Comparison of ENCODE assay signal across 16 cellular contexts in genomic region chr13:95541308-95541707, GRCh38. TPM values are rescaled to one million over a fixed set of nuclear protein-coding genes. Genes with fewer than 3 reads are reported as not detected.
DNase-seq lines count a peak whose midpoint lies in the region; ATAC-seq and TF ChIP-seq lines count a peak whose summit lies in the region.
"Had no signal": no experiment of that assay in that cellular context is flagged by ENCODE, and none has a peak within 500 bp of the region (broad histone marks: within the 10 kb centered on the region; RNA-seq: fewer than 3 reads in every experiment).

No MANE protein-coding gene starts in this region.

- H3K79me2 ChIP-seq in H9 (ENCODE audit: insufficient read depth, low read length) (no peaks in the 10 kb centered on the region), osteoblast (ENCODE audit: insufficient read depth, low read length) (no peaks in the 10 kb centered on the region)

- H3K56ac ChIP-seq in H9 (ENCODE audit: insufficient read length, low read depth, low read length) = no peak overlapping the region

- H3K4me2 ChIP-seq in BLaER1 (peak overlapping the region; percentile 47), H9 (ENCODE audit: insufficient read depth, insufficient read length, low read length) (no peak overlapping the region), osteoblast (ENCODE audit: insufficient read depth, low read length) (no peak overlapping the region)
- H3K4me2 ChIP-seq: PC-9 had no signal

- H2AK5ac ChIP-seq in H9 (ENCODE audit: insufficient read length, low read length) = no peak overlapping the region

- H4K20me1 ChIP-seq in BLaER1 = no peaks in the 10 kb centered on the region
- H4K20me1 ChIP-seq in H9 (ENCODE audit: control insufficient read depth, insufficient read depth, insufficient read length) = no peaks in the 10 kb centered on the region
- no peaks in the 10 kb centered on the region for H4K20me1 ChIP-seq in osteoblast (ENCODE audit: insufficient read depth, low read length)

- no peak overlapping the region for H3K9ac ChIP-seq in BLaER1
- no peak overlapping the region for H3K9ac ChIP-seq in H9 (ENCODE audit: extremely low read depth, insufficient read length, low read length)

- H3K9me3 Mint-ChIP-seq in H9 (no peaks in the 10 kb centered on the region), brain (no peaks in the 10 kb centered on the region)
- H3K9me3 Mint-ChIP-seq: IgD-negative memory B cell had no signal

- H2BK15ac ChIP-seq in H9 (ENCODE audit: low read depth, low read length) = no peak overlapping the region

- H3K9me3 ChIP-seq in BLaER1 = no peaks in the 10 kb centered on the region
- no peaks in the 10 kb centered on the region for H3K9me3 ChIP-seq in H9 (ENCODE audit: control insufficient read depth, low read depth, low read length)
- H3K9me3 ChIP-seq in osteoblast (ENCODE audit: low read depth, low read length) = no peaks in the 10 kb centered on the region
- H3K9me3 ChIP-seq: BE2C had no signal

- no peak overlapping the region for H2BK5ac ChIP-seq in H9 (ENCODE audit: insufficient read length, low read length)

- H3K4me3 ChIP-seq in BLaER1 (no peak overlapping the region), osteoblast (ENCODE audit: insufficient read depth, low read length) (no peak overlapping the region)
- H3K4me3 ChIP-seq: PC-9 had no signal

- H3K23me2 ChIP-seq in H9 (ENCODE audit: insufficient read length, low read depth, low read length, poor library complexity, severe bottlenecking) = no peaks in the 10 kb centered on the region

- H2AFZ ChIP-seq in H9 (ENCODE audit: low read length) (no peak overlapping the region), osteoblast (ENCODE audit: low read length) (peak overlapping the region; percentile 40)
- H2AFZ ChIP-seq: PC-9 had no signal

- H3K27ac ChIP-seq in BLaER1 = no peak overlapping the region
- H3K27ac ChIP-seq in H9 (ENCODE audit: insufficient read length, low read depth, low read length) = no peak overlapping the region
- no peak overlapping the region for H3K27ac ChIP-seq in osteoblast (ENCODE audit: low read depth, low read length)
- H3K27ac ChIP-seq: PC-9 had no signal

- H3K23ac ChIP-seq in H9 (ENCODE audit: insufficient read length, low read depth, low read length) = no peak overlapping the region

- H3K36me3 ChIP-seq in BLaER1 (no peaks in the 10 kb centered on the region), osteoblast (ENCODE audit: insufficient read depth, low read length) (no peaks in the 10 kb centered on the region)
- H3K36me3 ChIP-seq: BE2C had no signal

- H3K14ac ChIP-seq in H9 (ENCODE audit: insufficient read depth, low read length) = no peak overlapping the region

- H2BK20ac ChIP-seq in H9 (ENCODE audit: low read depth, low read length, poor library complexity, severe bottlenecking) = no peak overlapping the region

- no CpG with 5 or more reads among the region's 2 CpGs for WGBS in H9 (ENCODE audit: extremely low coverage, insufficient read length, low lambda C conversion rate)

- no peaks in the 10 kb centered on the region for H3K79me1 ChIP-seq in H9 (ENCODE audit: insufficient read depth, low read depth, low read length, poor library complexity, severe bottlenecking)

- H3K4ac ChIP-seq in H9 (ENCODE audit: low read depth, low read length) = no peak overlapping the region

- TF ChIP-seq CTCF in H9 (conservative IDR thresholded peaks at IDR 0.05) = no peak
- no peak for TF ChIP-seq CTCF in brain (conservative IDR thresholded peaks at IDR 0.05)
- TF ChIP-seq CTCF in osteoblast (IDR thresholded peaks at IDR 0.05; ENCODE audit: extremely low read depth, low read depth, low read length) = no peak

- H3K27ac Mint-ChIP-seq in H9 = peak overlapping the region in 2 of 3 experiments; percentile 41 to 45; a peak in 2 of 7 replicates
- peak overlapping the region; percentile 26 to 88 (median 60) for H3K27ac Mint-ChIP-seq in brain
- H3K27ac Mint-ChIP-seq: IgD-negative memory B cell had no signal

- no peak overlapping the region for H3T11ph ChIP-seq in H9 (ENCODE audit: low read length)

- no peak overlapping the region for H4K8ac ChIP-seq in H9 (replicated peaks; ENCODE audit: insufficient read length, low read depth, low read length)

- H3K4me1 Mint-ChIP-seq in H9 = peaks cover 20 to 27% of the 10 kb centered on the region in 2 experiments
- H3K4me1 Mint-ChIP-seq in brain = peaks cover 29% of the 10 kb centered on the region

- DNase-seq in H9 = no peak
- DNase-seq in osteoblast (ENCODE audit: insufficient read length, low spot score, missing footprints) = no peak
- DNase-seq: BE2C, DMS 273 treated with DMSO at 0.1 percent for 48 hours, NCI-H1105, NCI-H187 treated with DMSO at 0.1 percent for 48 hours, NCI-H748 treated with DMSO at 0.1 percent for 48 hours, PC-9 had no signal

- no peak overlapping the region for H2BK120ac ChIP-seq in H9 (ENCODE audit: low read depth, low read length, poor library complexity, severe bottlenecking)

- peaks cover 9% of the 10 kb centered on the region for H3K4me1 ChIP-seq in BLaER1
- H3K4me1 ChIP-seq in H9 (ENCODE audit: insufficient read depth, low read length) = no peaks in the 10 kb centered on the region
- peaks cover 10% of the 10 kb centered on the region for H3K4me1 ChIP-seq in osteoblast (ENCODE audit: insufficient read depth, low read length)
- H3K4me1 ChIP-seq: BE2C had no signal

- no peak overlapping the region for H4K5ac ChIP-seq in H9 (ENCODE audit: insufficient read length, low read depth, low read length)

- H3K36me3 Mint-ChIP-seq in H9 (ENCODE audit: insufficient read depth in 1 of 3, low read depth in 3 of 3) = no peaks in the 10 kb centered on the region
- no peaks in the 10 kb centered on the region for H3K36me3 Mint-ChIP-seq in brain
- H3K36me3 Mint-ChIP-seq: IgD-negative memory B cell had no signal

- no peak overlapping the region for H2BK12ac ChIP-seq in H9 (ENCODE audit: insufficient read length, low read depth, low read length)

- H3K4me3 Mint-ChIP-seq in H9 (no peak overlapping the region), brain (peak overlapping the region in 3 of 5 experiments; percentile 36 to 45 (median 37))
- H3K4me3 Mint-ChIP-seq: IgD-negative memory B cell had no signal

- ATAC-seq in GM19455 (IDR thresholded peaks at IDR 0.05; ENCODE audit: unreplicated experiment) (no peak), HG03196 (IDR thresholded peaks at IDR 0.05; ENCODE audit: unreplicated experiment) (no peak), HG02870 (IDR thresholded peaks at IDR 0.05; ENCODE audit: unreplicated experiment) (no peak)
- ATAC-seq: SK-N-SH treated with all-trans-retinoic acid at 6 μM for 48 hours had no signal

- H3K18ac ChIP-seq in H9 (ENCODE audit: insufficient read length, low read depth, low read length) = no peak overlapping the region

- no peak overlapping the region for H4K91ac ChIP-seq in H9 (ENCODE audit: insufficient read length, low read depth, low read length)

- H3K27me3 ChIP-seq in BLaER1 (no peaks in the 10 kb centered on the region), H9 (ENCODE audit: insufficient read depth, low read length) (no peaks in the 10 kb centered on the region), osteoblast (ENCODE audit: insufficient read depth, low read length) (peaks cover 15% of the 10 kb centered on the region)
- H3K27me3 ChIP-seq: BE2C had no signal

- H3K27me3 Mint-ChIP-seq in H9 (ENCODE audit: low read depth) (no peaks in the 10 kb centered on the region), brain (peaks cover 4% of the 10 kb centered on the region)

RNA-seq across cellular contexts. Expression of gene CLDN10, which starts 11.2 kb away (rescaled TPM):
- 20.7 and 20.9 TPM in 2 replicates for total RNA-seq in H9 (2021)
- polyA plus RNA-seq in brain (ENCODE audit: insufficient read depth, low read depth, low replicate concordance) = 27.0 TPM
- not detected in 2 replicates for total RNA-seq in osteoblast
- total RNA-seq: HT1080, PC-9 had no signal
- polyA plus RNA-seq: IgD-negative memory B cell had no signal

Comparison
In these comparisons a context has a peak if more than half of its experiments do, and no peak if none do; other contexts are left out.
1. H3K4me3 Mint-ChIP-seq: peak in brain (3 of 5); none in H9 (0 of 2).
2. RNA of gene CLDN10, which starts 11.2 kb away (total RNA-seq): 20.7 to 20.9 TPM in H9; not detected in osteoblast; every median in the first group is over 10 times any median in the second.